Comparison of ENCODE assay signal across 27 cellular contexts in genomic region chr7:7895004-7895650, GRCh38.
A peak's percentile ranks its signal among the peaks of the same experiment; 100 is the strongest.
DNase-seq lines count a peak whose midpoint lies in the region; ATAC-seq and TF ChIP-seq lines count a peak whose summit lies in the region.
"Had no signal": no experiment of that assay in that cellular context is flagged by ENCODE, and none has a peak within 500 bp of the region (broad histone marks: within the 10 kb centered on the region; RNA-seq: fewer than 3 reads in every experiment).

No MANE protein-coding gene starts in this region.

- H2AFZ ChIP-seq in H9 (ENCODE audit: low read length) = no peak overlapping the region
- H2AFZ ChIP-seq: PC-9 had no signal

- no peaks in the 10 kb centered on the region for H4K20me1 ChIP-seq in H9 (ENCODE audit: control insufficient read depth, insufficient read depth, insufficient read length)

- H3K4me1 Mint-ChIP-seq in H9 = peaks cover 29 to 33% of the 10 kb centered on the region in 2 experiments
- H3K4me1 Mint-ChIP-seq: activated naive CD8-positive, alpha-beta T cell treated with anti-CD3 and anti-CD28 coated beads, Interleukin-2, amount 50 U/mL, for 24 hours had no signal

- H3K79me1 ChIP-seq in H9 (ENCODE audit: insufficient read depth, low read depth, low read length, poor library complexity, severe bottlenecking) = no peaks in the 10 kb centered on the region

- H3K14ac ChIP-seq in H9 (ENCODE audit: insufficient read depth, low read length) = no peak overlapping the region

- no peaks in the 10 kb centered on the region for H3K27me3 Mint-ChIP-seq in H9 (ENCODE audit: low read depth)
- H3K27me3 Mint-ChIP-seq: activated naive CD8-positive, alpha-beta T cell treated with anti-CD3 and anti-CD28 coated beads, Interleukin-2, amount 50 U/mL, for 24 hours; effector memory CD8-positive, alpha-beta T cell; type B pancreatic cell had no signal

- H3K4me1 ChIP-seq in H9 (ENCODE audit: insufficient read depth, low read length) = peaks cover 2% of the 10 kb centered on the region; the same call in 1 of the 2 replicates
- H3K4me1 ChIP-seq in endocrine pancreas (ENCODE audit: control insufficient read depth, insufficient read depth, low read length) = no peaks in the 10 kb centered on the region
- H3K4me1 ChIP-seq: prostate gland had no signal

- H3K4me2 ChIP-seq in H9 (ENCODE audit: insufficient read depth, insufficient read length, low read length) = no peak overlapping the region
- H3K4me2 ChIP-seq: PC-9, SK-N-SH had no signal

- H3K9ac ChIP-seq in H9 (ENCODE audit: extremely low read depth, insufficient read length, low read length) (no peak overlapping the region), endocrine pancreas (ENCODE audit: control insufficient read depth, insufficient read depth, low read length) (no peak overlapping the region)
- H3K9ac ChIP-seq: SK-N-SH had no signal

- no peaks in the 10 kb centered on the region for H3K79me2 ChIP-seq in H9 (ENCODE audit: insufficient read depth, low read length)

- ATAC-seq in HG02571 (IDR thresholded peaks at IDR 0.05; ENCODE audit: unreplicated experiment) (no peak), HG03565 (IDR thresholded peaks at IDR 0.05; ENCODE audit: unreplicated experiment) (no peak)
- ATAC-seq: activated naive CD8-positive, alpha-beta T cell treated with anti-CD3 and anti-CD28 coated beads, Interleukin-2, amount 50 U/mL, for 24 hours; activated T-cell treated with anti-CD3 and anti-CD28 coated beads, Interleukin-2, amount 50 U/mL, for 72 hours; effector memory CD8-positive, alpha-beta T cell; esophagus mucosa; left ventricle myocardium superior had no signal

- H3K9me3 ChIP-seq in H9 (ENCODE audit: control insufficient read depth, low read depth, low read length) (no peaks in the 10 kb centered on the region), endocrine pancreas (ENCODE audit: control insufficient read depth, low read length) (no peaks in the 10 kb centered on the region)
- H3K9me3 ChIP-seq: neutrophil, prostate gland, SK-N-SH had no signal

- no peak overlapping the region for H4K5ac ChIP-seq in H9 (ENCODE audit: insufficient read length, low read depth, low read length)

- no peaks in the 10 kb centered on the region for H3K9me3 Mint-ChIP-seq in H9
- H3K9me3 Mint-ChIP-seq: activated naive CD8-positive, alpha-beta T cell treated with anti-CD3 and anti-CD28 coated beads, Interleukin-2, amount 50 U/mL, for 24 hours; activated T-cell treated with anti-CD3 and anti-CD28 coated beads, Interleukin-2, amount 50 U/mL, for 72 hours; effector memory CD8-positive, alpha-beta T cell; T-helper 1 cell treated with Interleukin-12 subunit alpha and Interleukin-12 subunit beta and Interleukin-4 antibody, amounts not matched to agents 30 μg/mL and 1 μg/mL, for 36 hours had no signal

- DNase-seq in NCI-H1092 treated with DMSO at 0.1 percent for 48 hours (lab: John Stamatoyannopoulos, UW) = peak; percentile 53
- no peak for DNase-seq in NCI-H1092 (lab: John Stamatoyannopoulos, UW)
- DNase-seq in H9 = no peak
- peak; percentile 74 for DNase-seq in pons (ENCODE audit: low spot score)
- no peak for DNase-seq in stimulated activated CD4-positive, alpha-beta T cell treated with anti-CD3 and anti-CD28 coated beads, Interleukin-2, amount 100 ng/mL, for 24 hours
- DNase-seq: activated naive CD8-positive, alpha-beta T cell treated with anti-CD3 and anti-CD28 coated beads, Interleukin-2, amount 50 U/mL, for 24 hours; activated T-cell treated with anti-CD3 and anti-CD28 coated beads, Interleukin-2, amount 50 U/mL, for 72 hours; cortex of kidney; DMS79; effector memory CD8-positive, alpha-beta T cell; GF-D8; KBM-7; kidney; left ventricle myocardium superior; NK-92 treated with Interleukin-12 subunit alpha and Interleukin-12 subunit beta, amount 100 ng/mL, for 24 hours; PC-9; SK-N-SH; stimulated activated CD4-positive, alpha-beta T cell treated with anti-CD3 and anti-CD28 coated beads, Interleukin-4, amount 100 ng/mL, for 24 hours had no signal

- H3K23me2 ChIP-seq in H9 (ENCODE audit: insufficient read length, low read depth, low read length, poor library complexity, severe bottlenecking) = no peaks in the 10 kb centered on the region

- H3K27ac Mint-ChIP-seq in H9 = peak overlapping the region; percentile 32 to 83 (median 61); a peak in 4 of 7 replicates
- H3K27ac Mint-ChIP-seq: activated naive CD8-positive, alpha-beta T cell treated with anti-CD3 and anti-CD28 coated beads, Interleukin-2, amount 50 U/mL, for 24 hours; effector memory CD8-positive, alpha-beta T cell; T-helper 1 cell treated with Interleukin-12 subunit alpha and Interleukin-12 subunit beta and Interleukin-4 antibody, amounts not matched to agents 30 μg/mL and 1 μg/mL, for 36 hours; type B pancreatic cell had no signal

- H3K4me3 ChIP-seq in endocrine pancreas (ENCODE audit: control insufficient read depth, insufficient read depth, low read length) = peak overlapping the region; percentile 62
- H3K4me3 ChIP-seq: PC-9, prostate gland had no signal

- H2BK120ac ChIP-seq in H9 (ENCODE audit: low read depth, low read length, poor library complexity, severe bottlenecking) = no peak overlapping the region

- no peak overlapping the region for H3K23ac ChIP-seq in H9 (ENCODE audit: insufficient read length, low read depth, low read length)

- no peak overlapping the region for H2BK12ac ChIP-seq in H9 (ENCODE audit: insufficient read length, low read depth, low read length)

- no peak overlapping the region for H3K4me3 Mint-ChIP-seq in H9
- H3K4me3 Mint-ChIP-seq: activated naive CD8-positive, alpha-beta T cell treated with anti-CD3 and anti-CD28 coated beads, Interleukin-2, amount 50 U/mL, for 24 hours; activated T-cell treated with anti-CD3 and anti-CD28 coated beads, Interleukin-2, amount 50 U/mL, for 72 hours; effector memory CD8-positive, alpha-beta T cell; T-helper 1 cell treated with Interleukin-12 subunit alpha and Interleukin-12 subunit beta and Interleukin-4 antibody, amounts not matched to agents 30 μg/mL and 1 μg/mL, for 36 hours; type B pancreatic cell had no signal

- no peaks in the 10 kb centered on the region for H3K36me3 ChIP-seq in endocrine pancreas (ENCODE audit: control insufficient read depth, insufficient read depth, low read length)
- H3K36me3 ChIP-seq: neutrophil, prostate gland had no signal

- WGBS in H9 (ENCODE audit: extremely low coverage, insufficient read length, low lambda C conversion rate) = no CpG with 5 or more reads among the region's 7 CpGs

- H3K27me3 ChIP-seq in H9 (ENCODE audit: insufficient read depth, low read length) = no peaks in the 10 kb centered on the region
- no peaks in the 10 kb centered on the region for H3K27me3 ChIP-seq in endocrine pancreas (ENCODE audit: control insufficient read depth, insufficient read depth, low read length)
- H3K27me3 ChIP-seq: neutrophil had no signal

- H2BK15ac ChIP-seq in H9 (ENCODE audit: low read depth, low read length) = no peak overlapping the region

- no peak for TF ChIP-seq CTCF in H9 (conservative IDR thresholded peaks at IDR 0.05)

- no peak overlapping the region for H2BK5ac ChIP-seq in H9 (ENCODE audit: insufficient read length, low read length)

- H3K27ac ChIP-seq in H9 (ENCODE audit: insufficient read length, low read depth, low read length) = no peak overlapping the region
- H3K27ac ChIP-seq: 22Rv1, neutrophil, PC-9, prostate gland had no signal

- no peak overlapping the region for H3K4ac ChIP-seq in H9 (ENCODE audit: low read depth, low read length)

- no peak overlapping the region for H3K18ac ChIP-seq in H9 (ENCODE audit: insufficient read length, low read depth, low read length)

- no peak overlapping the region for H3K56ac ChIP-seq in H9 (ENCODE audit: insufficient read length, low read depth, low read length)

- H2AK5ac ChIP-seq in H9 (ENCODE audit: insufficient read length, low read length) = no peak overlapping the region

- no peak overlapping the region for H3T11ph ChIP-seq in H9 (ENCODE audit: low read length)

- no peak overlapping the region for H4K8ac ChIP-seq in H9 (replicated peaks; ENCODE audit: insufficient read length, low read depth, low read length)

- H2BK20ac ChIP-seq in H9 (ENCODE audit: low read depth, low read length, poor library complexity, severe bottlenecking) = no peak overlapping the region

- no peaks in the 10 kb centered on the region; a peak in 1 of 7 replicates for H3K36me3 Mint-ChIP-seq in H9 (ENCODE audit: insufficient read depth in 1 of 3, low read depth in 3 of 3)

- H4K91ac ChIP-seq in H9 (ENCODE audit: insufficient read length, low read depth, low read length) = no peak overlapping the region

Comparison
In these comparisons a context has a peak if more than half of its experiments do, and no peak if none do; other contexts are left out.
1. DNase-seq: peak in NCI-H1092 treated with DMSO at 0.1 percent for 48 hours (single experiment) and pons (single experiment); none in NCI-H1092 (single experiment), H9 (single experiment) and stimulated activated CD4-positive, alpha-beta T cell treated with anti-CD3 and anti-CD28 coated beads, Interleukin-2, amount 100 ng/mL, for 24 hours (0 of 2).